Comparison of ENCODE assay signal across 25 cellular contexts in the genomic region with DNA sequence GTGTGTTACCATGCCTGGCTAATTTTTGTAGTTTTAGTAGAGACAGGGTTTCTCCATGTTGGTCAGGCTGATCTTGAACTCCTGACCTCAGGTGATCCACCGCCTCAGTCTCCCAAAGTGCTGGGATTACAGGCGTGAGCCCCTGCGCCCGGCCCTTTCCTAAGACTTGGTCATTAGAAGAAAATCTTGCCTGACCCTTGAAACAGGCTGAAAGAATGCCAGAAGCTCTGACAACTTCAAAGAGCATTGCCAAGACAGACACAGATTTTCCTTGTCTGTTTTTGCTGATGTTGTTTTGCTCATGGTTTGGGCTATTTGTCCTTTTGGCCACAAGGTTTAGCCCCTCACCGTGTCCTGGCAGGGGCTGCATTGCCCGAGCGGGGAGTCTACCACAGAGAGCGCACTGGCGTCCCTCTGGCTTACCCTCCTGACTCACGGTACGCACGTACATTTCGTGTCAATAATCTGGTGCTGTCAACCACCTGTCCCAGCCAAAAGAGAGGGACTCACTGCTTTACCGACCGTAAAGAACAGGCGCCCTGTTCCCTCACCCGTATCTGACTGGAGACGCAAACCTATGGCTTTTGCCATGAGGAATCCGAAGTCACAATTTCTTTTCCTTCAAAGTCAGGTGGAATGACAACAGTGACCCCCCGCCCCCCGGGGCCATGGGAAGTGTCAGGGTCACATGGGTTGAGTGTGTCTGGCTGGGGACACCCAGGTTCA. TPM values are rescaled to one million over a fixed set of nuclear protein-coding genes. Genes with fewer than 3 reads are reported as not detected.
DNase-seq lines count a peak whose midpoint lies in the region; ATAC-seq and TF ChIP-seq lines count a peak whose summit lies in the region.
"Had no signal": no experiment of that assay in that cellular context is flagged by ENCODE, and none has a peak within 500 bp of the region (broad histone marks: within the 10 kb centered on the region; RNA-seq: fewer than 3 reads in every experiment).

No MANE protein-coding gene starts in this region.

- no peak overlapping the region for H3K14ac ChIP-seq in mesenchymal stem cell (ENCODE audit: low read length in 2 of 2)

- no peak overlapping the region for H2BK5ac ChIP-seq in mesenchymal stem cell (ENCODE audit: low read depth, low read length, poor library complexity, severe bottlenecking)

- H3K9me3 ChIP-seq in esophagus muscularis mucosa, result peaks cover 0 to 6% (median 0%) of the 10 kb centered on the region in 4 donors
- peaks cover 17% of the 10 kb centered on the region for H3K9me3 ChIP-seq in mesenchymal stem cell (ENCODE audit: control insufficient read depth, low read length)
- no peaks in the 10 kb centered on the region for H3K9me3 ChIP-seq in upper lobe of right lung
- H3K9me3 ChIP-seq: body of pancreas, right lobe of liver had no signal

- no peak overlapping the region for H3K18ac ChIP-seq in mesenchymal stem cell (ENCODE audit: low read depth in 1 of 2, low read length in 2 of 2)

- no peak overlapping the region for H3K4ac ChIP-seq in mesenchymal stem cell (ENCODE audit: low read depth in 1 of 2, low read length in 2 of 2)

- DNase-seq in activated effector memory CD4-positive, alpha-beta T cell treated with anti-CD3 and anti-CD28 coated beads, Interleukin-2, amount 50 U/mL, for 16 hours, result peak; percentile 41
- DNase-seq in activated effector memory CD4-positive, alpha-beta T cell treated with Interleukin-2 at 50 U/mL for 16 hours, result no peak
- no peak for DNase-seq in esophagus muscularis mucosa (ENCODE audit: extremely low spot score)
- no peak for DNase-seq in mesenchymal stem cell
- no peak for DNase-seq in upper lobe of right lung
- no peak for DNase-seq in stimulated activated CD4-positive, alpha-beta T cell treated with anti-CD3 and anti-CD28 coated beads, Interleukin-2, amount 100 ng/mL, for 24 hours
- no peak for DNase-seq in lower leg skin (ENCODE audit: low spot score in 2 of 2)
- DNase-seq: activated CD4-positive, CD25-positive, alpha-beta regulatory T cell; activated CD8-positive, alpha-beta T cell treated with anti-CD3 and anti-CD28 coated beads, Interleukin-2, amount 10 ng/mL, durations not matched to agents 7 days and 5 days; activated naive CD8-positive, alpha-beta T cell treated with anti-CD3 and anti-CD28 coated beads for 36 hours; activated T-cell treated with anti-CD3 and anti-CD28 coated beads, Interleukin-2, amount 50 U/mL, for 48 hours; hypothalamus; Karpas-422; NCI-H1048; NCI-H2029 treated with DMSO at 0.1 percent for 48 hours; NCI-H510A; occipital lobe; OCI-M1; SJCRH30; stimulated activated CD4-positive, alpha-beta T cell treated with anti-CD3 and anti-CD28 coated beads, Interleukin-4, amount 100 ng/mL, for 1 hour; T-helper 17 cell had no signal

- peak overlapping the region in 1 of 2 experiments; percentile 3 for H2BK12ac ChIP-seq in mesenchymal stem cell (ENCODE audit: low read length in 2 of 2)

- H4K91ac ChIP-seq in mesenchymal stem cell (ENCODE audit: low read length), result no peak overlapping the region

- H3K4me1 ChIP-seq in esophagus muscularis mucosa, result peaks cover 0 to 28% (median 18%) of the 10 kb centered on the region in 4 donors
- H3K4me1 ChIP-seq in mesenchymal stem cell (ENCODE audit: control insufficient read depth, insufficient read depth, low read depth, low read length), result peaks cover 2% of the 10 kb centered on the region
- no peaks in the 10 kb centered on the region for H3K4me1 ChIP-seq in upper lobe of right lung
- H3K4me1 ChIP-seq: BLaER1 treated with 17β-estradiol and CSF1 and Interleukin-3, amounts not matched to agents 10 nM and 100 nM; body of pancreas; right lobe of liver; SJCRH30 had no signal

- no peak overlapping the region for H2AK5ac ChIP-seq in mesenchymal stem cell (ENCODE audit: low read length, severe bottlenecking)

- peak overlapping the region in 3 of 4 donors; percentile 10 to 66 (median 27) for H3K27ac ChIP-seq in esophagus muscularis mucosa (replicated peaks in 1 of 4)
- no peak overlapping the region for H3K27ac ChIP-seq in mesenchymal stem cell (ENCODE audit: low read length, poor library complexity, severe bottlenecking)
- no peak overlapping the region for H3K27ac ChIP-seq in upper lobe of right lung
- H3K27ac ChIP-seq: BLaER1 treated with 17β-estradiol and CSF1 and Interleukin-3, amounts not matched to agents 10 nM and 100 nM; body of pancreas; right lobe of liver; SJCRH30 had no signal

- H2BK120ac ChIP-seq in mesenchymal stem cell (ENCODE audit: low read depth, low read length), result no peak overlapping the region

- H3K79me1 ChIP-seq in mesenchymal stem cell (replicated peaks; ENCODE audit: low read length, poor library complexity, severe bottlenecking), result no peaks in the 10 kb centered on the region

- WGBS in esophagus muscularis mucosa, result 69% methylated on average over 21 of the region's 21 CpGs
- WGBS in mesenchymal stem cell, result 80% methylated on average over 21 of the region's 21 CpGs
- WGBS in lower leg skin, 2 donors, result 52 to 58% methylated on average over 21 of the region's 21 CpGs

- H3K23ac ChIP-seq in mesenchymal stem cell (ENCODE audit: low read length in 2 of 2), result no peak overlapping the region

- H4K8ac ChIP-seq in mesenchymal stem cell (ENCODE audit: low read length), result peak overlapping the region; percentile 71

- no peak for TF ChIP-seq EP300 in esophagus muscularis mucosa (IDR thresholded peaks at IDR 0.05)

- no peaks in the 10 kb centered on the region for H3K36me3 ChIP-seq in esophagus muscularis mucosa
- no peaks in the 10 kb centered on the region for H3K36me3 ChIP-seq in mesenchymal stem cell (ENCODE audit: control insufficient read depth in 1 of 2, insufficient read depth in 2 of 2, low read depth in 1 of 2, low read length in 2 of 2)
- no peaks in the 10 kb centered on the region for H3K36me3 ChIP-seq in upper lobe of right lung
- H3K36me3 ChIP-seq: right lobe of liver, SJCRH30 had no signal

- H3K4me2 ChIP-seq in mesenchymal stem cell (ENCODE audit: low read length, poor library complexity, severe bottlenecking), result no peak overlapping the region
- H3K4me2 ChIP-seq: BLaER1 treated with 17β-estradiol and CSF1 and Interleukin-3, amounts not matched to agents 10 nM and 100 nM had no signal

- TF ChIP-seq POLR2A in esophagus muscularis mucosa (IDR thresholded peaks at IDR 0.05; ENCODE audit: low read depth), result no peak
- no peak for TF ChIP-seq POLR2A in lower leg skin (IDR thresholded peaks at IDR 0.05)

- H3K27me3 ChIP-seq in esophagus muscularis mucosa, result no peaks in the 10 kb centered on the region
- peaks cover 31 to 38% of the 10 kb centered on the region in 2 experiments for H3K27me3 ChIP-seq in mesenchymal stem cell (ENCODE audit: control insufficient read depth in 1 of 2, insufficient read depth in 1 of 2, low read length in 2 of 2)
- no peaks in the 10 kb centered on the region for H3K27me3 ChIP-seq in upper lobe of right lung
- H3K27me3 ChIP-seq: right lobe of liver, SJCRH30 had no signal

- intact Hi-C loops in esophagus muscularis mucosa (cut with DNase I), result no loop called here
- intact Hi-C loops in upper lobe of right lung (cut with DNase I), result no loop called here
- intact Hi-C loops in lower leg skin (cut with DNase I; ENCODE audit: low total_unique reads), result no loop called here

- no peak overlapping the region for H3K9ac ChIP-seq in mesenchymal stem cell (ENCODE audit: low read length)
- H3K9ac ChIP-seq: BLaER1 treated with 17β-estradiol and CSF1 and Interleukin-3, amounts not matched to agents 10 nM and 100 nM had no signal

- TF ChIP-seq CTCF in esophagus muscularis mucosa (IDR thresholded peaks at IDR 0.05), result no peak
- no peak for TF ChIP-seq CTCF in upper lobe of right lung (IDR thresholded peaks at IDR 0.05)
- no peak for TF ChIP-seq CTCF in lower leg skin (IDR thresholded peaks at IDR 0.05)

- ATAC-seq in upper lobe of right lung (peak; percentile 29), GM19351 (IDR thresholded peaks at IDR 0.05; ENCODE audit: unreplicated experiment) (no peak)
- ATAC-seq: activated CD8-positive, alpha-beta T cell treated with anti-CD3 and anti-CD28 coated beads, Interleukin-2, amount 10 ng/mL, durations not matched to agents 7 days and 5 days; body of pancreas; right lobe of liver; T-helper 17 cell had no signal

- no peak overlapping the region for H2AFZ ChIP-seq in mesenchymal stem cell (ENCODE audit: low read depth, low read length)

- no peak overlapping the region for H2BK15ac ChIP-seq in mesenchymal stem cell (ENCODE audit: low read depth, poor library complexity, severe bottlenecking)

- H3K4me3 ChIP-seq in esophagus muscularis mucosa (no peak overlapping the region), mesenchymal stem cell (ENCODE audit: insufficient read depth in 1 of 2, low read depth in 1 of 2, low read length in 2 of 2) (no peak overlapping the region), upper lobe of right lung (no peak overlapping the region), lower leg skin (ENCODE audit: low read depth, poor library complexity, severe bottlenecking) (no peak overlapping the region)
- H3K4me3 ChIP-seq: BLaER1 treated with 17β-estradiol and CSF1 and Interleukin-3, amounts not matched to agents 10 nM and 100 nM; body of pancreas; right lobe of liver; SJCRH30 had no signal

RNA-seq across cellular contexts. Expression of gene INPP5A, which starts 10.1 kb away (rescaled TPM):
- total RNA-seq in esophagus muscularis mucosa (100 to 1,000 TPM; 234 to 301 (median 245) TPM), upper lobe of right lung (38.3 TPM), lower leg skin (10 to 100 TPM; 31.2 to 51.8 (median 41.5) TPM)
- polyA plus RNA-seq in mesenchymal stem cell (2013, experiment 1 of 2), result 31.4 TPM
- 32.2 TPM for polyA plus RNA-seq in mesenchymal stem cell (2013, experiment 2 of 2)

Comparison
In these comparisons a context has a peak if more than half of its experiments do, and no peak if none do; other contexts are left out.
1. H3K27ac ChIP-seq: peak in esophagus muscularis mucosa (3 of 4); none in mesenchymal stem cell (single experiment) and upper lobe of right lung (single experiment).